In the genomic region with DNA sequence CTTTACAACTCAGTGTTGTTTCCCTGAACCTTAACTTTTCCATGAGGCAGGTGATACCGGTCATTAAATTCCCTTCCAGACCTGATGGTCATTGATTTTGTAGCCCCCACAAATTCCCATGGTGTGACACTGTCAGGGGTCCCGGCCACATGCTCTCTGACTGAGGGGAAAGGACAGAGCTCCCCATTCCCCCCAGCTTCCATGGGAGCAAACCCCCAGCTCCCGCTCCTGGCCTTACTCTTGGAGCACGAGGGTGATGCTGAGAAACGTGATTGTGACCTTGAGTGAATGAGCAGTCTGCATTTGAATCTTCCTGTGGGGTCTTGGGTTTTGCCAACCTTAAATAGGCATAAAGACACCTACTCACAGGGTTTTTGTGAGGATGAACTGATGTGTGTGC, we compare ENCODE assay signal across 37 cellular contexts.
"Had no signal": no experiment of that assay in that cellular context is flagged by ENCODE, and none has a peak within 500 bp of the region (broad histone marks: within the 10 kb centered on the region; RNA-seq: fewer than 3 reads in every experiment).

No MANE protein-coding gene starts in this region.

- H3K4me1 Mint-ChIP-seq: activated naive CD4-positive, alpha-beta T cell treated with anti-CD3 and anti-CD28 coated beads, Interleukin-2, amount 10 ng/mL, durations not matched to agents 7 days and 5 days; activated naive CD4-positive, alpha-beta T cell treated with anti-CD3 and anti-CD28 coated beads, Interleukin-2, amount 50 U/mL, for 24 hours; activated naive CD8-positive, alpha-beta T cell treated with anti-CD3 and anti-CD28 coated beads for 36 hours; activated naive CD8-positive, alpha-beta T cell treated with anti-CD3 and anti-CD28 coated beads, Interleukin-2, amount 10 ng/mL, durations not matched to agents 7 days and 5 days; activated naive CD8-positive, alpha-beta T cell treated with anti-CD3 and anti-CD28 coated beads, Interleukin-2, amount 50 U/mL, for 24 hours; activated T-helper 17 cell treated with anti-CD3 and anti-CD28 coated beads, Interleukin-2, amount 50 U/mL, for 72 hours; central memory CD8-positive, alpha-beta T cell had no signal

- H3K27me3 Mint-ChIP-seq: activated naive CD4-positive, alpha-beta T cell treated with anti-CD3 and anti-CD28 coated beads, Interleukin-2, amount 10 ng/mL, durations not matched to agents 7 days and 5 days; activated naive CD8-positive, alpha-beta T cell treated with anti-CD3 and anti-CD28 coated beads for 36 hours; activated naive CD8-positive, alpha-beta T cell treated with anti-CD3 and anti-CD28 coated beads, Interleukin-2, amount 10 ng/mL, durations not matched to agents 7 days and 5 days; activated naive CD8-positive, alpha-beta T cell treated with anti-CD3 and anti-CD28 coated beads, Interleukin-2, amount 50 U/mL, for 24 hours had no signal

- H3K9me3 Mint-ChIP-seq: activated naive CD4-positive, alpha-beta T cell treated with anti-CD3 and anti-CD28 coated beads for 36 hours; activated naive CD4-positive, alpha-beta T cell treated with anti-CD3 and anti-CD28 coated beads, Interleukin-2, amount 10 ng/mL, durations not matched to agents 7 days and 5 days; activated naive CD4-positive, alpha-beta T cell treated with anti-CD3 and anti-CD28 coated beads, Interleukin-2, amount 50 U/mL, for 24 hours; activated naive CD4-positive, alpha-beta T cell treated with anti-CD3 and anti-CD28 coated beads, Interleukin-2, amount 50 U/mL, for 72 hours; activated naive CD8-positive, alpha-beta T cell treated with anti-CD3 and anti-CD28 coated beads for 36 hours; activated naive CD8-positive, alpha-beta T cell treated with anti-CD3 and anti-CD28 coated beads, Interleukin-2, amount 10 ng/mL, durations not matched to agents 7 days and 5 days; activated naive CD8-positive, alpha-beta T cell treated with anti-CD3 and anti-CD28 coated beads, Interleukin-2, amount 50 U/mL, for 24 hours; activated T-cell treated with anti-CD3 and anti-CD28 coated beads, Interleukin-2, amount 50 U/mL, for 24 hours; activated T-cell treated with anti-CD3 and anti-CD28 coated beads, Interleukin-2, amount 50 U/mL, for 4 hours; activated T-helper 1 cell treated with anti-CD3 and anti-CD28 coated beads, Interleukin-12 subunit alpha, Interleukin-12 subunit beta, Interleukin-2, Interleukin-4 antibody, amounts not matched to agents 30 ng/mL and 10 ng/mL and 1 ng/mL, durations not matched to agents 14 hours and 24 hours and 36 hours; activated T-helper 17 cell treated with anti-CD3 and anti-CD28 coated beads, Interleukin-2, amount 50 U/mL, for 72 hours; activated T-helper 2 cell treated with anti-CD3 and anti-CD28 coated beads, Interferon-gamma antibody, Interleukin-2, Interleukin-4, amounts not matched to agents 10 μg/mL and 5 μg/mL and 100 μg/mL, durations not matched to agents 14 hours and 24 hours and 36 hours had no signal

- H3K36me3 ChIP-seq: adrenal gland, ascending aorta, brain microvascular endothelial cell, breast epithelium, cardiac muscle cell had no signal

- H3K4me3 Mint-ChIP-seq: activated naive CD4-positive, alpha-beta T cell treated with anti-CD3 and anti-CD28 coated beads for 36 hours; activated naive CD4-positive, alpha-beta T cell treated with anti-CD3 and anti-CD28 coated beads, Interleukin-2, amount 10 ng/mL, durations not matched to agents 7 days and 5 days; activated naive CD4-positive, alpha-beta T cell treated with anti-CD3 and anti-CD28 coated beads, Interleukin-2, amount 50 U/mL, for 24 hours; activated naive CD8-positive, alpha-beta T cell; activated naive CD8-positive, alpha-beta T cell treated with anti-CD3 and anti-CD28 coated beads for 36 hours; activated naive CD8-positive, alpha-beta T cell treated with anti-CD3 and anti-CD28 coated beads, Interleukin-2, amount 10 ng/mL, durations not matched to agents 7 days and 5 days; activated naive CD8-positive, alpha-beta T cell treated with anti-CD3 and anti-CD28 coated beads, Interleukin-2, amount 50 U/mL, for 24 hours; activated T-cell treated with anti-CD3 and anti-CD28 coated beads, Interleukin-2, amount 50 U/mL, for 24 hours; activated T-cell treated with anti-CD3 and anti-CD28 coated beads, Interleukin-2, amount 50 U/mL, for 4 hours; activated T-cell treated with anti-CD3 and anti-CD28 coated beads, Interleukin-2, amount 50 U/mL, for 72 hours; activated T-helper 1 cell treated with anti-CD3 and anti-CD28 coated beads, Interleukin-12 subunit alpha, Interleukin-12 subunit beta, Interleukin-2, Interleukin-4 antibody, amounts not matched to agents 30 ng/mL and 10 ng/mL and 1 ng/mL, durations not matched to agents 14 hours and 24 hours and 36 hours; activated T-helper 17 cell treated with anti-CD3 and anti-CD28 coated beads, Interleukin-2, amount 50 U/mL, for 72 hours; brain; central memory CD8-positive, alpha-beta T cell had no signal

- H3K4me1 ChIP-seq: adrenal gland, ascending aorta, breast epithelium had no signal

- H3K9me3 ChIP-seq: adrenal gland, ascending aorta, body of pancreas, breast epithelium had no signal

- H3K27me3 ChIP-seq: adrenal gland, ascending aorta, body of pancreas, brain microvascular endothelial cell, breast epithelium, cardiac muscle cell had no signal

- H3K36me3 Mint-ChIP-seq: activated naive CD4-positive, alpha-beta T cell treated with anti-CD3 and anti-CD28 coated beads, Interleukin-2, amount 10 ng/mL, durations not matched to agents 7 days and 5 days; activated naive CD4-positive, alpha-beta T cell treated with anti-CD3 and anti-CD28 coated beads, Interleukin-2, amount 50 U/mL, for 24 hours; activated naive CD4-positive, alpha-beta T cell treated with anti-CD3 and anti-CD28 coated beads, Interleukin-2, amount 50 U/mL, for 72 hours; activated naive CD8-positive, alpha-beta T cell; activated naive CD8-positive, alpha-beta T cell treated with anti-CD3 and anti-CD28 coated beads for 36 hours; activated naive CD8-positive, alpha-beta T cell treated with anti-CD3 and anti-CD28 coated beads, Interleukin-2, amount 10 ng/mL, durations not matched to agents 7 days and 5 days; brain had no signal

- H3K27ac ChIP-seq: adrenal gland, ascending aorta, body of pancreas, brain microvascular endothelial cell, breast epithelium, cardiac muscle cell had no signal

- ATAC-seq: activated naive CD4-positive, alpha-beta T cell treated with anti-CD3 and anti-CD28 coated beads, Interleukin-2, amount 50 U/mL, for 72 hours; activated naive CD8-positive, alpha-beta T cell treated with anti-CD3 and anti-CD28 coated beads, Interleukin-2, amount 50 U/mL, for 24 hours; activated T-cell treated with anti-CD3 and anti-CD28 coated beads, Interleukin-2, amount 50 U/mL, for 4 hours; activated T-cell treated with anti-CD3 and anti-CD28 coated beads, Interleukin-2, amount 50 U/mL, for 72 hours; activated T-helper 17 cell treated with anti-CD3 and anti-CD28 coated beads, Interleukin-2, amount 50 U/mL, for 72 hours; body of pancreas had no signal

- H3K4me3 ChIP-seq: adrenal gland, ascending aorta, body of pancreas, breast epithelium, cardiac muscle cell had no signal

- DNase-seq: activated effector memory CD4-positive, alpha-beta T cell treated with anti-CD3 and anti-CD28 coated beads, Interleukin-2, amount 50 U/mL, for 16 hours; activated effector memory CD4-positive, alpha-beta T cell treated with Interleukin-2 at 50 U/mL for 16 hours; activated gamma-delta T cell; activated gamma-delta T cell treated with Interleukin-2 at 50 U/mL for 16 hours; activated naive CD4-positive, alpha-beta T cell; activated naive CD4-positive, alpha-beta T cell treated with anti-CD3 and anti-CD28 coated beads for 36 hours; activated naive CD4-positive, alpha-beta T cell treated with anti-CD3 and anti-CD28 coated beads, Interleukin-2, amount 10 ng/mL, durations not matched to agents 7 days and 5 days; activated naive CD4-positive, alpha-beta T cell treated with anti-CD3 and anti-CD28 coated beads, Interleukin-2, amount 50 U/mL, for 16 hours; activated naive CD4-positive, alpha-beta T cell treated with Interleukin-2 at 50 U/mL for 16 hours; activated naive CD8-positive, alpha-beta T cell treated with anti-CD3 and anti-CD28 coated beads for 36 hours; activated naive CD8-positive, alpha-beta T cell treated with anti-CD3 and anti-CD28 coated beads, Interleukin-2, amount 10 ng/mL, durations not matched to agents 7 days and 5 days; activated naive CD8-positive, alpha-beta T cell treated with anti-CD3 and anti-CD28 coated beads, Interleukin-2, amount 50 U/mL, for 24 hours; activated T-cell treated with anti-CD3 and anti-CD28 coated beads for 4 hours; activated T-cell treated with anti-CD3 and anti-CD28 coated beads, Interleukin-2, amount 50 U/mL, for 1 hour; activated T-cell treated with anti-CD3 and anti-CD28 coated beads, Interleukin-2, amount 50 U/mL, for 24 hours; activated T-cell treated with anti-CD3 and anti-CD28 coated beads, Interleukin-2, amount 50 U/mL, for 4 hours; activated T-cell treated with anti-CD3 and anti-CD28 coated beads, Interleukin-2, amount 50 U/mL, for 48 hours; activated T-cell treated with anti-CD3 and anti-CD28 coated beads, Interleukin-2, amount 50 U/mL, for 72 hours; adrenal gland; amniotic stem cell; aorta; body of pancreas; brain microvascular endothelial cell; caudate nucleus; central memory CD4-positive, alpha-beta T cell; cerebellar nuclear complex had no signal

- H3K27ac Mint-ChIP-seq: activated naive CD4-positive, alpha-beta T cell treated with anti-CD3 and anti-CD28 coated beads for 36 hours; activated naive CD4-positive, alpha-beta T cell treated with anti-CD3 and anti-CD28 coated beads, Interleukin-2, amount 10 ng/mL, durations not matched to agents 7 days and 5 days; activated naive CD4-positive, alpha-beta T cell treated with anti-CD3 and anti-CD28 coated beads, Interleukin-2, amount 50 U/mL, for 24 hours; activated naive CD4-positive, alpha-beta T cell treated with anti-CD3 and anti-CD28 coated beads, Interleukin-2, amount 50 U/mL, for 72 hours; activated naive CD8-positive, alpha-beta T cell; activated naive CD8-positive, alpha-beta T cell treated with anti-CD3 and anti-CD28 coated beads for 36 hours; activated naive CD8-positive, alpha-beta T cell treated with anti-CD3 and anti-CD28 coated beads, Interleukin-2, amount 10 ng/mL, durations not matched to agents 7 days and 5 days; activated naive CD8-positive, alpha-beta T cell treated with anti-CD3 and anti-CD28 coated beads, Interleukin-2, amount 50 U/mL, for 24 hours; activated T-cell treated with anti-CD3 and anti-CD28 coated beads, Interleukin-2, amount 50 U/mL, for 24 hours; activated T-cell treated with anti-CD3 and anti-CD28 coated beads, Interleukin-2, amount 50 U/mL, for 72 hours; activated T-helper 1 cell treated with anti-CD3 and anti-CD28 coated beads, Interleukin-12 subunit alpha, Interleukin-12 subunit beta, Interleukin-2, Interleukin-4 antibody, amounts not matched to agents 30 ng/mL and 10 ng/mL and 1 ng/mL, durations not matched to agents 14 hours and 24 hours and 36 hours; activated T-helper 17 cell treated with anti-CD3 and anti-CD28 coated beads, Interleukin-2, amount 50 U/mL, for 72 hours; activated T-helper 2 cell treated with anti-CD3 and anti-CD28 coated beads, Interferon-gamma antibody, Interleukin-2, Interleukin-4, amounts not matched to agents 10 μg/mL and 5 μg/mL and 100 μg/mL, durations not matched to agents 14 hours and 24 hours and 36 hours had no signal
